Comparison of ENCODE assay signal across 15 cellular contexts in genomic region chr2:202101049-202101579, GRCh38.
"Had no signal": no experiment of that assay in that cellular context is flagged by ENCODE, and none has a peak within 500 bp of the region (broad histone marks: within the 10 kb centered on the region; RNA-seq: fewer than 3 reads in every experiment).

No MANE protein-coding gene starts in this region.

- H3K27me3 ChIP-seq: hepatocyte, sigmoid colon, transverse colon had no signal

- H3K27ac ChIP-seq: hepatocyte, sigmoid colon, transverse colon had no signal

- H3K4me3 ChIP-seq: hepatocyte, sigmoid colon, transverse colon had no signal

- H3K4me1 ChIP-seq: transverse colon had no signal

- H3K79me2 ChIP-seq: hepatocyte had no signal

- H3K4me2 ChIP-seq: hepatocyte had no signal

- DNase-seq: activated CD4-positive, alpha-beta T cell treated with anti-CD3 and anti-CD28 coated beads, Interleukin-2, amount 50 U/mL, for 4 hours; activated CD4-positive, CD25-positive, alpha-beta regulatory T cell treated with anti-CD3 and anti-CD28 coated beads, Interleukin-2, amount 50 U/mL, for 72 hours; activated effector memory CD4-positive, alpha-beta T cell treated with anti-CD3 and anti-CD28 coated beads, Interleukin-2, amount 50 U/mL, for 16 hours; activated T-cell treated with anti-CD3 and anti-CD28 coated beads, Interleukin-2, amount 50 U/mL, for 1 hour; amygdala; kidney; left ventricle myocardium superior; mesenchymal stem cell; sigmoid colon; stimulated activated CD4-positive, alpha-beta T cell treated with anti-CD3 and anti-CD28 coated beads, Interleukin-2, amount 100 ng/mL, for 24 hours; stimulated activated naive B cell treated with anti-CD40 and anti-IgM and Interleukin-4, amounts not matched to agents 10 μg/mL and 1 μg/mL and 100 μg/mL, for 72 hours; substantia nigra; transverse colon had no signal

- H3K36me3 ChIP-seq: sigmoid colon, transverse colon had no signal

- H2AFZ ChIP-seq: hepatocyte had no signal

- H3K9me3 ChIP-seq: sigmoid colon, transverse colon had no signal

- ATAC-seq: activated naive CD4-positive, alpha-beta T cell treated with anti-CD3 and anti-CD28 coated beads, Interleukin-2, amount 50 U/mL, for 72 hours; left ventricle myocardium superior; stimulated activated naive B cell treated with anti-CD40 and anti-IgM and Interleukin-4, amounts not matched to agents 10 μg/mL and 1 μg/mL and 100 μg/mL, for 72 hours had no signal
